Comparison of ENCODE assay signal across 16 cellular contexts in genomic region chr12:70246580-70246979, GRCh38. TPM values are rescaled to one million over a fixed set of nuclear protein-coding genes. Genes with fewer than 3 reads are reported as not detected.
A peak's percentile ranks its signal among the peaks of the same experiment; 100 is the strongest.
DNase-seq lines count a peak whose midpoint lies in the region; ATAC-seq, FAIRE-seq and TF ChIP-seq lines count a peak whose summit lies in the region.
"Had no signal": no experiment of that assay in that cellular context is flagged by ENCODE, and none has a peak within 500 bp of the region (broad histone marks: within the 10 kb centered on the region; RNA-seq: fewer than 3 reads in every experiment).

No MANE protein-coding gene starts in this region.

- no peak for FAIRE-seq in keratinocyte (lab: Jason Lieb, UNC)
- FAIRE-seq: pancreas had no signal

- no peaks in the 10 kb centered on the region for H4K20me1 ChIP-seq in keratinocyte (ENCODE audit: control insufficient read depth, extremely low read depth, insufficient read depth, low read length)

- H3K27me3 ChIP-seq in ACC112 (ENCODE audit: insufficient read depth, low read length) (no peaks in the 10 kb centered on the region), keratinocyte (ENCODE audit: control insufficient read depth, extremely low read depth, insufficient read depth, low read length) (no peaks in the 10 kb centered on the region)
- H3K27me3 ChIP-seq: pancreas had no signal

- no peaks in the 10 kb centered on the region for H3K36me3 ChIP-seq in ACC112 (ENCODE audit: insufficient read depth, low read length)
- H3K36me3 ChIP-seq in keratinocyte (ENCODE audit: control insufficient read depth in 2 of 2, extremely low read depth in 1 of 2, insufficient read depth in 2 of 2, low read length in 2 of 2), result no peaks in the 10 kb centered on the region
- H3K36me3 ChIP-seq: pancreas had no signal

- H3K27ac ChIP-seq in ACC112 (ENCODE audit: low read depth, low read length) (peak overlapping the region; percentile 18; the same call in 1 of the 2 replicates), keratinocyte (ENCODE audit: control insufficient read depth, insufficient read depth, low read length) (peak overlapping the region; percentile 1)
- H3K27ac ChIP-seq: pancreas had no signal

- peaks cover 37% of the 10 kb centered on the region for H3K36me3 Mint-ChIP-seq in activated naive CD8-positive, alpha-beta T cell treated with anti-CD3 and anti-CD28 coated beads for 36 hours

- no peak overlapping the region for H3K9ac ChIP-seq in keratinocyte (ENCODE audit: control insufficient read depth, extremely low read depth, insufficient read depth, low read length)

- H2AFZ ChIP-seq in ACC112 (ENCODE audit: low read length, unreplicated experiment) (no peak overlapping the region), keratinocyte (ENCODE audit: control insufficient read depth, low read length) (no peak overlapping the region)

- H3K27ac Mint-ChIP-seq in activated naive CD8-positive, alpha-beta T cell treated with anti-CD3 and anti-CD28 coated beads for 36 hours, result peak overlapping the region; percentile 70

- H3K4me1 Mint-ChIP-seq in activated naive CD8-positive, alpha-beta T cell treated with anti-CD3 and anti-CD28 coated beads for 36 hours, result peaks cover 74% of the 10 kb centered on the region

- peak overlapping the region; percentile 98 for H3K4me3 ChIP-seq in ACC112 (ENCODE audit: low read depth, low read length)
- no peak overlapping the region for H3K4me3 ChIP-seq in keratinocyte (ENCODE audit: control insufficient read depth in 2 of 3, extremely low read depth in 1 of 3, insufficient read depth in 2 of 3, low read depth in 1 of 3, low read length in 3 of 3)
- H3K4me3 ChIP-seq: pancreas had no signal

- H3K9me1 ChIP-seq in keratinocyte (ENCODE audit: control insufficient read depth, extremely low read depth, insufficient read depth, low read length), result peaks cover 2% of the 10 kb centered on the region

- no peaks in the 10 kb centered on the region for H3K9me3 ChIP-seq in keratinocyte (ENCODE audit: control insufficient read depth, low read depth, low read length)
- H3K9me3 ChIP-seq: pancreas had no signal

- dilution Hi-C loops in keratinocyte (cut with MboI; ENCODE audit: extremely low pct_ligation_motif_present, low sequenced_read_pairs), result no loop called here

- H3K79me2 ChIP-seq in ACC112 (ENCODE audit: control insufficient read depth, insufficient read depth, low read length, unreplicated experiment), result peaks cover 88% of the 10 kb centered on the region
- peaks cover 85% of the 10 kb centered on the region for H3K79me2 ChIP-seq in keratinocyte (ENCODE audit: control insufficient read depth, insufficient read depth, low read length)

- no peaks in the 10 kb centered on the region for H3K9me3 Mint-ChIP-seq in activated naive CD8-positive, alpha-beta T cell treated with anti-CD3 and anti-CD28 coated beads for 36 hours

- peak overlapping the region; percentile 6 for H3K4me2 ChIP-seq in keratinocyte (ENCODE audit: control insufficient read depth, extremely low read depth, insufficient read depth, low read depth, low read length)

- TF ChIP-seq CTCF in keratinocyte (optimal IDR thresholded peaks at IDR 0.05 in 1 of 3, IDR thresholded peaks at IDR 0.05 in 1 of 3, conservative IDR thresholded peaks at IDR 0.05 in 1 of 3; ENCODE audit: extremely low read depth in 1 of 3, insufficient read depth in 2 of 3, low read length in 3 of 3), result no peak

- H3K27me3 Mint-ChIP-seq in activated naive CD8-positive, alpha-beta T cell treated with anti-CD3 and anti-CD28 coated beads for 36 hours, result no peaks in the 10 kb centered on the region

- no peak for ATAC-seq in GM21619 (IDR thresholded peaks at IDR 0.05; ENCODE audit: unreplicated experiment)
- ATAC-seq: pancreas had no signal

- H3K4me1 ChIP-seq in ACC112 (ENCODE audit: control insufficient read depth, insufficient read depth, low read length, unreplicated experiment) (peaks cover 46% of the 10 kb centered on the region), keratinocyte (ENCODE audit: control insufficient read depth, extremely low read depth, insufficient read depth, low read length) (peaks cover 22% of the 10 kb centered on the region)

- DNase-seq in GM04503 (ENCODE audit: low read depth) (peak; percentile 4), keratinocyte (ENCODE audit: low read depth, low spot score) (no peak), medulla oblongata (ENCODE audit: extremely low spot score) (no peak), mucosa of gallbladder (ENCODE audit: low spot score) (no peak), T-helper 2 cell (no peak)
- DNase-seq in activated naive CD8-positive, alpha-beta T cell treated with anti-CD3 and anti-CD28 coated beads for 36 hours, result no peak
- DNase-seq: activated CD8-positive, alpha-beta memory T cell treated with anti-CD3 and anti-CD28 coated beads for 24 hours; aorta; COR-L47; NCI-H1105; NCI-H774; pancreas; stimulated activated CD4-positive, alpha-beta T cell treated with anti-CD3 and anti-CD28 coated beads, Interleukin-4, amount 100 ng/mL, for 4 hours; SW 1271 had no signal

- peak overlapping the region; percentile 24 for H3K4me3 Mint-ChIP-seq in activated naive CD8-positive, alpha-beta T cell treated with anti-CD3 and anti-CD28 coated beads for 36 hours

RNA-seq across cellular contexts. Expression of gene CNOT2, which starts 3.3 kb away (rescaled TPM):
- 10 to 100 TPM; 61.1 to 69.7 TPM for total RNA-seq in activated naive CD8-positive, alpha-beta T cell treated with anti-CD3 and anti-CD28 coated beads for 36 hours
- 63.0 to 85.3 TPM (median 72.7 TPM) in 3 replicates for polyA plus RNA-seq in keratinocyte
- polyA plus RNA-seq in keratinocyte (2011; ENCODE audit: low read depth), result 81.7 TPM
- polyA plus RNA-seq in keratinocyte (2011; cell fraction: cytosol; rRNA removed), result 44.4 and 64.4 TPM in 2 replicates
- polyA plus RNA-seq in keratinocyte (2011; cell fraction: nucleus; rRNA removed), result 83.7 and 92.9 TPM in 2 replicates
- 44.0 and 61.6 TPM in 2 replicates for polyA plus RNA-seq in keratinocyte (2012; ENCODE audit: low replicate concordance)
- polyA minus RNA-seq in keratinocyte, result 66.4 to 130 TPM (median 79.2 TPM) in 3 replicates
- polyA minus RNA-seq in keratinocyte (2011; cell fraction: cytosol; rRNA and poly(A)+ RNA removed), result 47.6 TPM
- polyA minus RNA-seq in keratinocyte (2011; cell fraction: nucleus; rRNA and poly(A)+ RNA removed), result 86.5 and 156 TPM in 2 replicates
- total RNA-seq in mucosa of gallbladder, result 75.2 TPM
